In genomic region chr3:125374501-125374995, GRCh38 we compare ENCODE assay signal across 1 cellular context.
A peak's percentile ranks its signal among the peaks of the same experiment; 100 is the strongest.
TF ChIP-seq lines count a peak whose summit lies in the region.

No MANE protein-coding gene starts in this region.

TF ChIP-seq in HEK293, 187 proteins besides CTCF, POLR2A, EP300 and RAD21 (continued from another document and continues in another):
- TF ChIP-seq ZNF639 (tag by site-specific recombination; IDR thresholded peaks at IDR 0.05), result no peak
- TF ChIP-seq ZFP69B (tag by site-specific recombination; IDR thresholded peaks at IDR 0.05), result no peak
- TF ChIP-seq PRDM10 (tag by site-specific recombination; IDR thresholded peaks at IDR 0.05), result no peak; the same call in 1 of the 2 replicates
- TF ChIP-seq ZSCAN18 (tag by site-specific recombination; IDR thresholded peaks at IDR 0.05), result no peak
- no peak for TF ChIP-seq ZNF223 (tag by site-specific recombination; IDR thresholded peaks at IDR 0.05)
- TF ChIP-seq EGR2 (tag by site-specific recombination; IDR thresholded peaks at IDR 0.05; ENCODE audit: low read depth), result peak; percentile 83
- no peak for TF ChIP-seq ZNF174 (tag by site-specific recombination; IDR thresholded peaks at IDR 0.05)
- no peak; the same call in 1 of the 2 replicates for TF ChIP-seq ZNF341 (tag by site-specific recombination; IDR thresholded peaks at IDR 0.05; ENCODE audit: low read depth)
- TF ChIP-seq ZNF274 (IDR thresholded peaks at IDR 0.05; ENCODE audit: low read length), result no peak
- TF ChIP-seq ZNF274 (tag by site-specific recombination; IDR thresholded peaks at IDR 0.05; ENCODE audit: borderline replicate concordance), result 0 out of 2 replicates have a peak, but pooled peaks have one; percentile 26
- no peak for TF ChIP-seq ZNF214 (tag by site-specific recombination; IDR thresholded peaks at IDR 0.05; ENCODE audit: borderline replicate concordance)
- TF ChIP-seq TSHZ1 (tag by site-specific recombination; IDR thresholded peaks at IDR 0.05; ENCODE audit: borderline replicate concordance), result no peak
- no peak for TF ChIP-seq ZFP41 (tag by site-specific recombination; IDR thresholded peaks at IDR 0.05; ENCODE audit: borderline replicate concordance)
- TF ChIP-seq ZNF426 (tag by site-specific recombination; IDR thresholded peaks at IDR 0.05), result no peak
- no peak for TF ChIP-seq ZNF670 (tag by site-specific recombination; IDR thresholded peaks at IDR 0.05; ENCODE audit: low read depth)
- no peak for TF ChIP-seq ZBTB17 (tag by site-specific recombination; IDR thresholded peaks at IDR 0.05)
- no peak for TF ChIP-seq ZNF785 (tag by site-specific recombination; IDR thresholded peaks at IDR 0.05)
- no peak for TF ChIP-seq ZNF501 (tag by site-specific recombination; IDR thresholded peaks at IDR 0.05)
- TF ChIP-seq GLIS2 (tag by site-specific recombination; IDR thresholded peaks at IDR 0.05), result peak; percentile 58
- TF ChIP-seq ZBTB21 (tag by site-specific recombination; IDR thresholded peaks at IDR 0.05), result no peak
- no peak for TF ChIP-seq ZNF280C (tag by site-specific recombination; IDR thresholded peaks at IDR 0.05)
- TF ChIP-seq ATF2 (tag by site-specific recombination; IDR thresholded peaks at IDR 0.05; ENCODE audit: low read depth), result no peak
- TF ChIP-seq KLF16 (tag by site-specific recombination; IDR thresholded peaks at IDR 0.05), result no peak
- no peak for TF ChIP-seq GLI2 (tag by site-specific recombination; IDR thresholded peaks at IDR 0.05; ENCODE audit: borderline replicate concordance, low read depth)
- no peak for TF ChIP-seq ZNF704 (tag by site-specific recombination; IDR thresholded peaks at IDR 0.05)
- 0 out of 2 replicates have a peak, but pooled peaks have one; percentile 19 for TF ChIP-seq GLIS1 (tag by site-specific recombination; IDR thresholded peaks at IDR 0.05)
- TF ChIP-seq ZNF549 (tag by site-specific recombination; IDR thresholded peaks at IDR 0.05), result no peak
- TF ChIP-seq GLI4 (tag by site-specific recombination; IDR thresholded peaks at IDR 0.05), result no peak
- no peak for TF ChIP-seq ZNF26 (tag by site-specific recombination; IDR thresholded peaks at IDR 0.05)
- TF ChIP-seq ZNF792 (tag by site-specific recombination; IDR thresholded peaks at IDR 0.05), result no peak
- no peak for TF ChIP-seq ZNF555 (tag by site-specific recombination; conservative IDR thresholded peaks at IDR 0.05)
- TF ChIP-seq ZNF433 (tag by site-specific recombination; IDR thresholded peaks at IDR 0.05; ENCODE audit: low read depth), result no peak
- no peak for TF ChIP-seq ZBTB6 (tag by site-specific recombination; IDR thresholded peaks at IDR 0.05)
- TF ChIP-seq ZNF624 (tag by site-specific recombination; IDR thresholded peaks at IDR 0.05), result no peak
- TF ChIP-seq ZNF571 (tag by site-specific recombination; IDR thresholded peaks at IDR 0.05), result no peak
- no peak for TF ChIP-seq ZNF580 (tag by site-specific recombination; IDR thresholded peaks at IDR 0.05)
- no peak for TF ChIP-seq ZNF2 (tag by site-specific recombination; IDR thresholded peaks at IDR 0.05)
- TF ChIP-seq ZNF530 (tag by site-specific recombination; IDR thresholded peaks at IDR 0.05; ENCODE audit: low read depth), result no peak
- TF ChIP-seq SP2 (tag by site-specific recombination; IDR thresholded peaks at IDR 0.05), result peak; percentile 39; the same call in 1 of the 2 replicates
- no peak for TF ChIP-seq ELK4 (IDR thresholded peaks at IDR 0.05; ENCODE audit: borderline replicate concordance, low read depth, low read length)
- no peak for TF ChIP-seq ZSCAN30 (tag by site-specific recombination; IDR thresholded peaks at IDR 0.05)
- no peak for TF ChIP-seq HOXA7 (CRISPR knock-in tag; IDR thresholded peaks at IDR 0.05; ENCODE audit: borderline replicate concordance)
